ENCODE assay signal across 26 cellular contexts in genomic region chr6:78830810-78831209, GRCh38.
"Had no signal": no experiment of that assay in that cellular context is flagged by ENCODE, and none has a peak within 500 bp of the region (broad histone marks: within the 10 kb centered on the region; RNA-seq: fewer than 3 reads in every experiment).

No MANE protein-coding gene starts in this region.

- ATAC-seq: activated CD4-positive, alpha-beta T cell treated with anti-CD3 and anti-CD28 coated beads for 36 hours; activated CD8-positive, alpha-beta memory T cell treated with anti-CD3 and anti-CD28 coated beads, Interleukin-2, amount 10 ng/mL, durations not matched to agents 7 days and 5 days; activated CD8-positive, alpha-beta T cell treated with anti-CD3 and anti-CD28 coated beads, Interleukin-2, amount 10 ng/mL, durations not matched to agents 7 days and 5 days; activated naive CD4-positive, alpha-beta T cell treated with anti-CD3 and anti-CD28 coated beads, Interleukin-2, amount 50 U/mL, for 72 hours; activated T-cell treated with anti-CD3 and anti-CD28 coated beads, Interleukin-2, amount 50 U/mL, for 72 hours; gastroesophageal sphincter; T-helper 17 cell had no signal

- H3K4me1 Mint-ChIP-seq: activated CD4-positive, alpha-beta T cell treated with anti-CD3 and anti-CD28 coated beads for 36 hours; activated CD4-positive, alpha-beta T cell treated with anti-CD3 and anti-CD28 coated beads, Interleukin-2, amount 10 ng/mL, durations not matched to agents 24 days and 14 days; activated CD8-positive, alpha-beta memory T cell treated with anti-CD3 and anti-CD28 coated beads, Interleukin-2, amount 10 ng/mL, durations not matched to agents 7 days and 5 days; activated naive CD4-positive, alpha-beta T cell treated with anti-CD3 and anti-CD28 coated beads, Interleukin-2, amount 10 ng/mL, durations not matched to agents 7 days and 5 days; activated naive CD8-positive, alpha-beta T cell treated with anti-CD3 and anti-CD28 coated beads, Interleukin-2, amount 10 ng/mL, durations not matched to agents 7 days and 5 days had no signal

- H3K36me3 ChIP-seq: ascending aorta, brain microvascular endothelial cell, esophagus squamous epithelium, gastroesophageal sphincter had no signal

- H3K27ac Mint-ChIP-seq: activated CD4-positive, alpha-beta memory T cell treated with anti-CD3 and anti-CD28 coated beads for 36 hours; activated CD4-positive, alpha-beta T cell treated with anti-CD3 and anti-CD28 coated beads for 36 hours; activated CD4-positive, alpha-beta T cell treated with anti-CD3 and anti-CD28 coated beads, Interleukin-2, amount 10 ng/mL, durations not matched to agents 24 days and 14 days; activated CD8-positive, alpha-beta memory T cell treated with anti-CD3 and anti-CD28 coated beads, Interleukin-2, amount 10 ng/mL, durations not matched to agents 7 days and 5 days; activated CD8-positive, alpha-beta T cell treated with anti-CD3 and anti-CD28 coated beads, Interleukin-2, amount 10 ng/mL, durations not matched to agents 7 days and 5 days; activated naive CD4-positive, alpha-beta T cell treated with anti-CD3 and anti-CD28 coated beads, Interleukin-2, amount 10 ng/mL, durations not matched to agents 7 days and 5 days; activated naive CD4-positive, alpha-beta T cell treated with anti-CD3 and anti-CD28 coated beads, Interleukin-2, amount 50 U/mL, for 72 hours; activated naive CD8-positive, alpha-beta T cell treated with anti-CD3 and anti-CD28 coated beads, Interleukin-2, amount 10 ng/mL, durations not matched to agents 7 days and 5 days; activated T-cell treated with anti-CD3 and anti-CD28 coated beads, Interleukin-2, amount 50 U/mL, for 72 hours; T-helper 17 cell; T-helper 2 cell treated with Interferon-gamma antibody and Interleukin-4, amounts not matched to agents 5 μg/mL and 100 μg/mL, for 36 hours had no signal

- H3K27me3 Mint-ChIP-seq: activated naive CD4-positive, alpha-beta T cell treated with anti-CD3 and anti-CD28 coated beads, Interleukin-2, amount 10 ng/mL, durations not matched to agents 7 days and 5 days had no signal

- DNase-seq: activated CD4-positive, alpha-beta memory T cell treated with anti-CD3 and anti-CD28 coated beads for 36 hours; activated CD4-positive, alpha-beta T cell treated with anti-CD3 and anti-CD28 coated beads for 36 hours; activated CD4-positive, alpha-beta T cell treated with anti-CD3 and anti-CD28 coated beads, Interleukin-2, amount 10 ng/mL, durations not matched to agents 24 days and 14 days; activated CD4-positive, CD25-positive, alpha-beta regulatory T cell; activated CD4-positive, CD25-positive, alpha-beta regulatory T cell treated with anti-CD3 and anti-CD28 coated beads, Interleukin-2, amount 50 U/mL, for 72 hours; activated CD8-positive, alpha-beta memory T cell treated with anti-CD3 and anti-CD28 coated beads, Interleukin-2, amount 10 ng/mL, durations not matched to agents 7 days and 5 days; activated CD8-positive, alpha-beta memory T cell treated with anti-CD3 and anti-CD28 coated beads, Interleukin-2, amount 50 U/mL, for 4 hours; activated CD8-positive, alpha-beta T cell treated with anti-CD3 and anti-CD28 coated beads, Interleukin-2, amount 10 ng/mL, durations not matched to agents 7 days and 5 days; activated gamma-delta T cell; activated naive CD4-positive, alpha-beta T cell; activated naive CD4-positive, alpha-beta T cell treated with anti-CD3 and anti-CD28 coated beads, Interleukin-2, amount 10 ng/mL, durations not matched to agents 7 days and 5 days; activated naive CD8-positive, alpha-beta T cell treated with anti-CD3 and anti-CD28 coated beads, Interleukin-2, amount 10 ng/mL, durations not matched to agents 7 days and 5 days; activated T-cell treated with anti-CD3 and anti-CD28 coated beads, Interleukin-2, amount 50 U/mL, for 1 hour; activated T-cell treated with anti-CD3 and anti-CD28 coated beads, Interleukin-2, amount 50 U/mL, for 72 hours; effector CD8-positive, alpha-beta T cell; esophagus squamous epithelium; foreskin melanocyte; T-helper 1 cell; T-helper 17 cell; T1000 had no signal

- H3K4me3 ChIP-seq: ascending aorta, esophagus squamous epithelium, gastroesophageal sphincter had no signal

- H3K9me3 ChIP-seq: ascending aorta, esophagus squamous epithelium, gastroesophageal sphincter had no signal

- H3K4me3 Mint-ChIP-seq: activated CD4-positive, alpha-beta memory T cell treated with anti-CD3 and anti-CD28 coated beads for 36 hours; activated CD4-positive, alpha-beta T cell treated with anti-CD3 and anti-CD28 coated beads for 36 hours; activated CD4-positive, alpha-beta T cell treated with anti-CD3 and anti-CD28 coated beads, Interleukin-2, amount 10 ng/mL, durations not matched to agents 24 days and 14 days; activated CD8-positive, alpha-beta memory T cell treated with anti-CD3 and anti-CD28 coated beads, Interleukin-2, amount 10 ng/mL, durations not matched to agents 7 days and 5 days; activated CD8-positive, alpha-beta T cell treated with anti-CD3 and anti-CD28 coated beads, Interleukin-2, amount 10 ng/mL, durations not matched to agents 7 days and 5 days; activated naive CD4-positive, alpha-beta T cell treated with anti-CD3 and anti-CD28 coated beads, Interleukin-2, amount 10 ng/mL, durations not matched to agents 7 days and 5 days; activated naive CD8-positive, alpha-beta T cell treated with anti-CD3 and anti-CD28 coated beads, Interleukin-2, amount 10 ng/mL, durations not matched to agents 7 days and 5 days; activated T-cell treated with anti-CD3 and anti-CD28 coated beads, Interleukin-2, amount 50 U/mL, for 72 hours; T-helper 17 cell; T-helper 2 cell treated with Interferon-gamma antibody and Interleukin-4, amounts not matched to agents 5 μg/mL and 100 μg/mL, for 36 hours had no signal

- H3K9me3 Mint-ChIP-seq: activated CD4-positive, alpha-beta memory T cell treated with anti-CD3 and anti-CD28 coated beads for 36 hours; activated CD4-positive, alpha-beta T cell treated with anti-CD3 and anti-CD28 coated beads, Interleukin-2, amount 10 ng/mL, durations not matched to agents 24 days and 14 days; activated naive CD4-positive, alpha-beta T cell treated with anti-CD3 and anti-CD28 coated beads, Interleukin-2, amount 10 ng/mL, durations not matched to agents 7 days and 5 days; activated naive CD4-positive, alpha-beta T cell treated with anti-CD3 and anti-CD28 coated beads, Interleukin-2, amount 50 U/mL, for 72 hours; activated naive CD8-positive, alpha-beta T cell treated with anti-CD3 and anti-CD28 coated beads, Interleukin-2, amount 10 ng/mL, durations not matched to agents 7 days and 5 days; activated T-cell treated with anti-CD3 and anti-CD28 coated beads, Interleukin-2, amount 50 U/mL, for 72 hours; T-helper 2 cell treated with Interferon-gamma antibody and Interleukin-4, amounts not matched to agents 5 μg/mL and 100 μg/mL, for 36 hours had no signal

- H3K27ac ChIP-seq: ascending aorta, brain microvascular endothelial cell, epithelial cell of prostate, esophagus squamous epithelium, gastroesophageal sphincter had no signal

- H3K4me1 ChIP-seq: ascending aorta, esophagus squamous epithelium had no signal

- H3K36me3 Mint-ChIP-seq: activated CD4-positive, alpha-beta memory T cell treated with anti-CD3 and anti-CD28 coated beads for 36 hours; activated CD8-positive, alpha-beta memory T cell treated with anti-CD3 and anti-CD28 coated beads, Interleukin-2, amount 10 ng/mL, durations not matched to agents 7 days and 5 days; activated naive CD4-positive, alpha-beta T cell treated with anti-CD3 and anti-CD28 coated beads, Interleukin-2, amount 10 ng/mL, durations not matched to agents 7 days and 5 days; activated naive CD4-positive, alpha-beta T cell treated with anti-CD3 and anti-CD28 coated beads, Interleukin-2, amount 50 U/mL, for 72 hours; activated naive CD8-positive, alpha-beta T cell treated with anti-CD3 and anti-CD28 coated beads, Interleukin-2, amount 10 ng/mL, durations not matched to agents 7 days and 5 days had no signal

- H3K27me3 ChIP-seq: ascending aorta, brain microvascular endothelial cell, esophagus squamous epithelium, gastroesophageal sphincter had no signal
